25 cellular contexts compared by ENCODE assay signal in genomic region chr1:156622581-156623297, GRCh38. TPM values are rescaled to one million over a fixed set of nuclear protein-coding genes. Genes with fewer than 3 reads are reported as not detected.
A peak's percentile ranks its signal among the peaks of the same experiment; 100 is the strongest.
DNase-seq lines count a peak whose midpoint lies in the region; ATAC-seq and TF ChIP-seq lines count a peak whose summit lies in the region.
"Had no signal": no experiment of that assay in that cellular context is flagged by ENCODE, and none has a peak within 500 bp of the region (broad histone marks: within the 10 kb centered on the region; RNA-seq: fewer than 3 reads in every experiment).

No MANE protein-coding gene starts in this region.

- H3K4me1 Mint-ChIP-seq in T-helper 1 cell treated with Interleukin-12 subunit alpha and Interleukin-12 subunit beta and Interleukin-4 antibody, amounts not matched to agents 30 μg/mL and 1 μg/mL, for 36 hours (ENCODE audit: low read depth): peaks cover 11% of the 10 kb centered on the region
- H3K4me1 Mint-ChIP-seq in IgD-negative memory B cell: peaks cover 6 to 15% (median 8%) of the 10 kb centered on the region in 3 donors

- no peak for DNase-seq in T-helper 1 cell
- DNase-seq in dorsolateral prefrontal cortex: peak in 1 of 10 donors; percentile 24
- DNase-seq in posterior vena cava (ENCODE audit: low spot score): peak; percentile 58
- DNase-seq in COLO829 (ENCODE audit: low spot score): no peak
- DNase-seq: activated CD4-positive, alpha-beta T cell treated with anti-CD3 and anti-CD28 coated beads, Interleukin-2, amount 50 U/mL, for 4 hours; activated CD4-positive, CD25-positive, alpha-beta regulatory T cell; AML-193; cortex of kidney; DND-41; Karpas-422; left ventricle myocardium superior; MV-4-11; NCI-H2171; NCI-H524 treated with DMSO at 0.1 percent for 48 hours; psoas muscle had no signal

- H3K9me3 Mint-ChIP-seq in T-helper 1 cell treated with Interleukin-12 subunit alpha and Interleukin-12 subunit beta and Interleukin-4 antibody, amounts not matched to agents 30 μg/mL and 1 μg/mL, for 36 hours: no peaks in the 10 kb centered on the region
- no peaks in the 10 kb centered on the region for H3K9me3 Mint-ChIP-seq in IgD-negative memory B cell
- H3K9me3 Mint-ChIP-seq: mesothelial cell of epicardium had no signal

- no peak overlapping the region for H3K27ac Mint-ChIP-seq in T-helper 1 cell treated with Interleukin-12 subunit alpha and Interleukin-12 subunit beta and Interleukin-4 antibody, amounts not matched to agents 30 μg/mL and 1 μg/mL, for 36 hours
- H3K27ac Mint-ChIP-seq in IgD-negative memory B cell: peak overlapping the region in 2 of 3 donors; percentile 36 to 83
- H3K27ac Mint-ChIP-seq: mesothelial cell of epicardium had no signal

- ATAC-seq in SK-N-SH treated with all-trans-retinoic acid at 6 μM for 48 hours (no peak), HG02970 (IDR thresholded peaks at IDR 0.05; ENCODE audit: low FRiP score, unreplicated experiment) (no peak)
- ATAC-seq: left ventricle myocardium superior, psoas muscle had no signal

- peaks cover 0 to 29% (median 0%) of the 10 kb centered on the region in 45 donors for H3K27me3 ChIP-seq in dorsolateral prefrontal cortex

- H3K27ac ChIP-seq in dorsolateral prefrontal cortex: peak overlapping the region in 38 of 59 donors; percentile 10 to 100 (median 80)
- H3K27ac ChIP-seq: neutrophil, psoas muscle, RWPE1 had no signal

- H3K36me3 Mint-ChIP-seq in T-helper 1 cell treated with Interleukin-12 subunit alpha and Interleukin-12 subunit beta and Interleukin-4 antibody, amounts not matched to agents 30 μg/mL and 1 μg/mL, for 36 hours (ENCODE audit: low read depth): peaks cover 1% of the 10 kb centered on the region
- no peaks in the 10 kb centered on the region for H3K36me3 Mint-ChIP-seq in IgD-negative memory B cell
- H3K36me3 Mint-ChIP-seq: mesothelial cell of epicardium had no signal

- peaks cover 74% of the 10 kb centered on the region for H3K27me3 Mint-ChIP-seq in T-helper 1 cell treated with Interleukin-12 subunit alpha and Interleukin-12 subunit beta and Interleukin-4 antibody, amounts not matched to agents 30 μg/mL and 1 μg/mL, for 36 hours (ENCODE audit: low read depth)
- peaks cover 39% of the 10 kb centered on the region for H3K27me3 Mint-ChIP-seq in IgD-negative memory B cell

- intact Hi-C loops in dorsolateral prefrontal cortex (cut with DNase I) (loop anchor here in 1 of 2 donors (10.0 kb wide), 1 partner anchor 102 kb away; the partner anchor contains the start of genes ISG20L2 and METTL25B), posterior vena cava (cut with DNase I) (no loop called here)

- no peak for TF ChIP-seq CTCF in dorsolateral prefrontal cortex (IDR thresholded peaks at IDR 0.05 in 54 of 56, conservative IDR thresholded peaks at IDR 0.05 in 2 of 56; ENCODE audit: low read depth in 1 of 56, partially characterized antibody in 56 of 56)

- peak overlapping the region in 27 of 59 donors; percentile 2 to 74 (median 60) for H3K4me3 ChIP-seq in dorsolateral prefrontal cortex
- H3K4me3 ChIP-seq: gastroesophageal sphincter, psoas muscle had no signal

- H3K4me3 Mint-ChIP-seq in T-helper 1 cell treated with Interleukin-12 subunit alpha and Interleukin-12 subunit beta and Interleukin-4 antibody, amounts not matched to agents 30 μg/mL and 1 μg/mL, for 36 hours: peak overlapping the region; percentile 53
- H3K4me3 Mint-ChIP-seq in IgD-negative memory B cell: peak overlapping the region in 2 of 4 donors; percentile 9 to 39

TF ChIP-seq in SK-N-SH treated with all-trans-retinoic acid at 6 μM for 48 hours, 23 proteins besides CTCF, POLR2A, EP300 and RAD21:
- TF ChIP-seq, protein P1, sequence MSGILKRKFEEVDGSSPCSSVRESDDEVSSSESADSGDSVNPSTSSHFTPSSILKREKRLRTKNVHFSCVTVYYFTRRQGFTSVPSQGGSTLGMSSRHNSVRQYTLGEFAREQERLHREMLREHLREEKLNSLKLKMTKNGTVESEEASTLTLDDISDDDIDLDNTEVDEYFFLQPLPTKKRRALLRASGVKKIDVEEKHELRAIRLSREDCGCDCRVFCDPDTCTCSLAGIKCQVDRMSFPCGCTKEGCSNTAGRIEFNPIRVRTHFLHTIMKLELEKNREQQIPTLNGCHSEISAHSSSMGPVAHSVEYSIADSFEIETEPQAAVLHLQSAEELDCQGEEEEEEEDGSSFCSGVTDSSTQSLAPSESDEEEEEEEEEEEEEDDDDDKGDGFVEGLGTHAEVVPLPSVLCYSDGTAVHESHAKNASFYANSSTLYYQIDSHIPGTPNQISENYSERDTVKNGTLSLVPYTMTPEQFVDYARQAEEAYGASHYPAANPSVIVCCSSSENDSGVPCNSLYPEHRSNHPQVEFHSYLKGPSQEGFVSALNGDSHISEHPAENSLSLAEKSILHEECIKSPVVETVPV (CRISPR knock-in tag; IDR thresholded peaks at IDR 0.05): no peak
- no peak for TF ChIP-seq TOX (CRISPR knock-in tag; IDR thresholded peaks at IDR 0.05; ENCODE audit: borderline replicate concordance)
- TF ChIP-seq ZFP30 (CRISPR knock-in tag; IDR thresholded peaks at IDR 0.05): no peak
- no peak for TF ChIP-seq GLIS3 (CRISPR knock-in tag; IDR thresholded peaks at IDR 0.05)
- TF ChIP-seq, protein P2, sequence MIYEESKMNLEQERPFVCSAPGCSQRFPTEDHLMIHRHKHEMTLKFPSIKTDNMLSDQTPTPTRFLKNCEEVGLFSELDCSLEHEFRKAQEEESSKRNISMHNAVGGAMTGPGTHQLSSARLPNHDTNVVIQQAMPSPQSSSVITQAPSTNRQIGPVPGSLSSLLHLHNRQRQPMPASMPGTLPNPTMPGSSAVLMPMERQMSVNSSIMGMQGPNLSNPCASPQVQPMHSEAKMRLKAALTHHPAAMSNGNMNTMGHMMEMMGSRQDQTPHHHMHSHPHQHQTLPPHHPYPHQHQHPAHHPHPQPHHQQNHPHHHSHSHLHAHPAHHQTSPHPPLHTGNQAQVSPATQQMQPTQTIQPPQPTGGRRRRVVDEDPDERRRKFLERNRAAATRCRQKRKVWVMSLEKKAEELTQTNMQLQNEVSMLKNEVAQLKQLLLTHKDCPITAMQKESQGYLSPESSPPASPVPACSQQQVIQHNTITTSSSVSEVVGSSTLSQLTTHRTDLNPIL (CRISPR knock-in tag; IDR thresholded peaks at IDR 0.05; ENCODE audit: low read depth): no peak
- TF ChIP-seq, protein P3, sequence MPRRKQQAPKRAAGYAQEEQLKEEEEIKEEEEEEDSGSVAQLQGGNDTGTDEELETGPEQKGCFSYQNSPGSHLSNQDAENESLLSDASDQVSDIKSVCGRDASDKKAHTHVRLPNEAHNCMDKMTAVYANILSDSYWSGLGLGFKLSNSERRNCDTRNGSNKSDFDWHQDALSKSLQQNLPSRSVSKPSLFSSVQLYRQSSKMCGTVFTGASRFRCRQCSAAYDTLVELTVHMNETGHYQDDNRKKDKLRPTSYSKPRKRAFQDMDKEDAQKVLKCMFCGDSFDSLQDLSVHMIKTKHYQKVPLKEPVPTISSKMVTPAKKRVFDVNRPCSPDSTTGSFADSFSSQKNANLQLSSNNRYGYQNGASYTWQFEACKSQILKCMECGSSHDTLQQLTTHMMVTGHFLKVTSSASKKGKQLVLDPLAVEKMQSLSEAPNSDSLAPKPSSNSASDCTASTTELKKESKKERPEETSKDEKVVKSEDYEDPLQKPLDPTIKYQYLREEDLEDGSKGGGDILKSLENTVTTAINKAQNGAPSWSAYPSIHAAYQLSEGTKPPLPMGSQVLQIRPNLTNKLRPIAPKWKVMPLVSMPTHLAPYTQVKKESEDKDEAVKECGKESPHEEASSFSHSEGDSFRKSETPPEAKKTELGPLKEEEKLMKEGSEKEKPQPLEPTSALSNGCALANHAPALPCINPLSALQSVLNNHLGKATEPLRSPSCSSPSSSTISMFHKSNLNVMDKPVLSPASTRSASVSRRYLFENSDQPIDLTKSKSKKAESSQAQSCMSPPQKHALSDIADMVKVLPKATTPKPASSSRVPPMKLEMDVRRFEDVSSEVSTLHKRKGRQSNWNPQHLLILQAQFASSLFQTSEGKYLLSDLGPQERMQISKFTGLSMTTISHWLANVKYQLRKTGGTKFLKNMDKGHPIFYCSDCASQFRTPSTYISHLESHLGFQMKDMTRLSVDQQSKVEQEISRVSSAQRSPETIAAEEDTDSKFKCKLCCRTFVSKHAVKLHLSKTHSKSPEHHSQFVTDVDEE (CRISPR knock-in tag; IDR thresholded peaks at IDR 0.05): no peak

RNA-seq across cellular contexts. Expression of gene HAPLN2, which starts 3.5 kb away (rescaled TPM):
- not detected for polyA plus RNA-seq in IgD-negative memory B cell
- total RNA-seq in dorsolateral prefrontal cortex: 100 to 1,000 TPM in 85 of 120 experiments, 10 to 100 TPM in 35; 30.2 to 650 (median 143) TPM
- 1 to 10 TPM; 4.4 to 8.7 TPM for total RNA-seq in posterior vena cava
- total RNA-seq: urinary bladder had no signal

RNA-seq across cellular contexts. Expression of gene BCAN, which starts 19.2 kb away (rescaled TPM):
- not detected for polyA plus RNA-seq in IgD-negative memory B cell
- total RNA-seq in dorsolateral prefrontal cortex: 100 to 1,000 TPM in 103 of 120 experiments, 10 to 100 TPM in 17; 56.3 to 240 (median 123) TPM
- under 1 TPM; 0.29 to 0.60 TPM for total RNA-seq in posterior vena cava
- total RNA-seq: A172 had no signal

RNA-seq across cellular contexts. Expression of gene GPATCH4, which starts 21.5 kb away (rescaled TPM):
- 45.5 TPM for polyA plus RNA-seq in IgD-negative memory B cell
- total RNA-seq in dorsolateral prefrontal cortex: 10 to 100 TPM; 15.8 to 40.9 (median 28.2) TPM
- 10 to 100 TPM; 28.3 to 37.7 TPM for total RNA-seq in posterior vena cava

RNA-seq across cellular contexts. Expression of gene NAXE, which starts 31.2 kb away (rescaled TPM):
- 121 TPM for polyA plus RNA-seq in IgD-negative memory B cell
- total RNA-seq in dorsolateral prefrontal cortex: 100 to 1,000 TPM in 16 of 120 experiments, 10 to 100 TPM in 104; 61.2 to 124 (median 88.4) TPM
- 10 to 100 TPM; 62.5 to 82.1 TPM for total RNA-seq in posterior vena cava

RNA-seq across cellular contexts. Expression of gene TTC24, which starts 43.2 kb away (rescaled TPM):
- polyA plus RNA-seq in IgD-negative memory B cell: 0.38 TPM
- total RNA-seq in dorsolateral prefrontal cortex (1 to 10 TPM in 24 of 120 experiments, under 1 TPM in 50, not detected in 46; 0.25 to 2.5 (median 0.77) TPM), posterior vena cava (not detected)
- total RNA-seq: A172, gastroesophageal sphincter, left ventricle myocardium superior, mesothelial cell of epicardium, urinary bladder had no signal

Comparison
In these comparisons a context has a peak if more than half of its experiments do, and no peak if none do; other contexts are left out.
1. RNA of gene BCAN, which starts 19.2 kb away (total RNA-seq): 56.3 to 240 TPM in dorsolateral prefrontal cortex; 0.29 to 0.60 TPM in posterior vena cava; every median in the first group is over 10 times any median in the second.